ENCODE assay signal across 8 cellular contexts in genomic region chr3:75668791-75669740, GRCh38. TPM values are rescaled to one million over a fixed set of nuclear protein-coding genes. Genes with fewer than 3 reads are reported as not detected.
DNase-seq lines count a peak whose midpoint lies in the region; ATAC-seq and TF ChIP-seq lines count a peak whose summit lies in the region.
"Not testable (repeated sequence)": the region's sequence is repeated elsewhere in the genome, so short reads cannot be mapped to it uniquely, and the experiment has no call there.

No MANE protein-coding gene starts in this region.

- not testable (repeated sequence) for BruUV-seq in Caco-2 (replicated peaks; lab: Mats Ljungman, UMichigan)

- 52% methylated on average over 81 of the region's 84 CpGs for WGBS in prostate gland

- not testable (repeated sequence) for H3K4me1 ChIP-seq in Caco-2; prostate gland (replicated peaks)

- peak; percentile 57 for ATAC-seq in HG02840 (IDR thresholded peaks at IDR 0.05; ENCODE audit: low FRiP score, unreplicated experiment)
- peak; percentile 26 for ATAC-seq in effector memory CD8-positive, alpha-beta T cell (replicated peaks)
- peak; percentile 85 for ATAC-seq in stimulated activated memory B cell treated with anti-CD40 and anti-IgM and Interleukin-4, amounts not matched to agents 10 μg/mL and 1 μg/mL and 100 μg/mL, for 72 hours

- not testable (repeated sequence) for H3K4me3 Mint-ChIP-seq in Caco-2 (ENCODE audit: unreplicated experiment); effector memory CD8-positive, alpha-beta T cell; stimulated activated memory B cell treated with anti-CD40 and anti-IgM and Interleukin-4, amounts not matched to agents 10 μg/mL and 1 μg/mL and 100 μg/mL, for 72 hours

- not testable (repeated sequence) for H3K27me3 Mint-ChIP-seq in Caco-2 (ENCODE audit: insufficient read depth, unreplicated experiment)
- peaks cover 40 to 59% of the 10 kb centered on the region in 2 donors for H3K27me3 Mint-ChIP-seq in effector memory CD8-positive, alpha-beta T cell
- peaks cover 44% of the 10 kb centered on the region for H3K27me3 Mint-ChIP-seq in stimulated activated memory B cell treated with anti-CD40 and anti-IgM and Interleukin-4, amounts not matched to agents 10 μg/mL and 1 μg/mL and 100 μg/mL, for 72 hours

- not testable (repeated sequence) for TF ChIP-seq CTCF in Caco-2 (IDR thresholded peaks at IDR 0.05; ENCODE audit: insufficient read depth in 1 of 2, low read depth in 1 of 2, low read length in 1 of 2, severe bottlenecking in 1 of 2, unreplicated experiment in 1 of 2); prostate gland (IDR thresholded peaks at IDR 0.05)

- H3K9me3 ChIP-seq in Caco-2, prostate gland: not testable (repeated sequence)

- intact Hi-C loops in Caco-2 (cut with micrococcal nuclease; ENCODE audit: unreplicated experiment); prostate gland (cut with DNase I): not testable (repeated sequence)

- CTCF ChIA-PET in Caco-2 (lab: Charles Lee) = not testable (repeated sequence)

- DNase-seq in Caco-2 (peak; percentile 42 to 86), T-helper 9 cell (peak; percentile 31), kidney tubule cell (ENCODE audit: low spot score) (peak; percentile 33), prostate gland (ENCODE audit: low spot score) (peak; percentile 72)
- peak; percentile 31 for DNase-seq in activated effector memory CD4-positive, alpha-beta T cell treated with Interleukin-2 at 50 U/mL for 16 hours
- peak; percentile 26 to 43 (median 42) for DNase-seq in effector memory CD8-positive, alpha-beta T cell

- not testable (repeated sequence) for H3K27me3 ChIP-seq in Caco-2 (replicated peaks; ENCODE audit: control insufficient read depth, insufficient read depth, low read length); prostate gland (replicated peaks; ENCODE audit: insufficient read depth)

- not testable (repeated sequence) for TF ChIP-seq POLR2A in prostate gland (IDR thresholded peaks at IDR 0.05)

- POLR2A ChIA-PET in Caco-2 (lab: Charles Lee) = not testable (repeated sequence)

- H3K36me3 ChIP-seq in Caco-2 (ENCODE audit: control insufficient read depth, insufficient read depth, low read length); prostate gland: not testable (repeated sequence)

- H3K9me3 Mint-ChIP-seq in Caco-2 (ENCODE audit: unreplicated experiment) = peaks cover 51% of the 10 kb centered on the region
- peaks cover 17 to 52% of the 10 kb centered on the region in 2 donors for H3K9me3 Mint-ChIP-seq in effector memory CD8-positive, alpha-beta T cell
- H3K9me3 Mint-ChIP-seq in stimulated activated memory B cell treated with anti-CD40 and anti-IgM and Interleukin-4, amounts not matched to agents 10 μg/mL and 1 μg/mL and 100 μg/mL, for 72 hours = peaks cover 22% of the 10 kb centered on the region

- H3K27ac ChIP-seq in prostate gland = peak overlapping the region in 1 of 2 donors; percentile 33

- H3K4me1 Mint-ChIP-seq in Caco-2 (ENCODE audit: low read depth, unreplicated experiment); effector memory CD8-positive, alpha-beta T cell (ENCODE audit: low read depth in 2 of 2): not testable (repeated sequence)
- peaks cover 12% of the 10 kb centered on the region for H3K4me1 Mint-ChIP-seq in stimulated activated memory B cell treated with anti-CD40 and anti-IgM and Interleukin-4, amounts not matched to agents 10 μg/mL and 1 μg/mL and 100 μg/mL, for 72 hours

- peaks cover 11% of the 10 kb centered on the region for H3K36me3 Mint-ChIP-seq in Caco-2 (ENCODE audit: insufficient read depth, unreplicated experiment)
- not testable (repeated sequence) for H3K36me3 Mint-ChIP-seq in effector memory CD8-positive, alpha-beta T cell (ENCODE audit: insufficient read depth)
- H3K36me3 Mint-ChIP-seq in stimulated activated memory B cell treated with anti-CD40 and anti-IgM and Interleukin-4, amounts not matched to agents 10 μg/mL and 1 μg/mL and 100 μg/mL, for 72 hours = peaks cover 18% of the 10 kb centered on the region

- H3K27ac Mint-ChIP-seq in Caco-2 (ENCODE audit: unreplicated experiment); effector memory CD8-positive, alpha-beta T cell; stimulated activated memory B cell treated with anti-CD40 and anti-IgM and Interleukin-4, amounts not matched to agents 10 μg/mL and 1 μg/mL and 100 μg/mL, for 72 hours: not testable (repeated sequence)

- not testable (repeated sequence) for H3K4me3 ChIP-seq in Caco-2 (ENCODE audit: low read depth, low read length)
- H3K4me3 ChIP-seq in prostate gland = peak overlapping the region; percentile 12 to 30

RNA-seq across cellular contexts. Expression of gene FRG2C, which starts 4.9 kb away (rescaled TPM):
- not detected in 2 replicates for total RNA-seq in Caco-2 (2022)
- total RNA-seq in prostate gland = not detected

Comparison
In these comparisons a context has a peak if more than half of its experiments do, and no peak if none do; other contexts are left out.
1. ATAC-seq: peak in every context shown above with its lines; median percentile 85 in stimulated activated memory B cell treated with anti-CD40 and anti-IgM and Interleukin-4, amounts not matched to agents 10 μg/mL and 1 μg/mL and 100 μg/mL, for 72 hours; 57 in HG02840; 26 in effector memory CD8-positive, alpha-beta T cell.